Comparison of ENCODE assay signal across 18 cellular contexts in the genomic region with DNA sequence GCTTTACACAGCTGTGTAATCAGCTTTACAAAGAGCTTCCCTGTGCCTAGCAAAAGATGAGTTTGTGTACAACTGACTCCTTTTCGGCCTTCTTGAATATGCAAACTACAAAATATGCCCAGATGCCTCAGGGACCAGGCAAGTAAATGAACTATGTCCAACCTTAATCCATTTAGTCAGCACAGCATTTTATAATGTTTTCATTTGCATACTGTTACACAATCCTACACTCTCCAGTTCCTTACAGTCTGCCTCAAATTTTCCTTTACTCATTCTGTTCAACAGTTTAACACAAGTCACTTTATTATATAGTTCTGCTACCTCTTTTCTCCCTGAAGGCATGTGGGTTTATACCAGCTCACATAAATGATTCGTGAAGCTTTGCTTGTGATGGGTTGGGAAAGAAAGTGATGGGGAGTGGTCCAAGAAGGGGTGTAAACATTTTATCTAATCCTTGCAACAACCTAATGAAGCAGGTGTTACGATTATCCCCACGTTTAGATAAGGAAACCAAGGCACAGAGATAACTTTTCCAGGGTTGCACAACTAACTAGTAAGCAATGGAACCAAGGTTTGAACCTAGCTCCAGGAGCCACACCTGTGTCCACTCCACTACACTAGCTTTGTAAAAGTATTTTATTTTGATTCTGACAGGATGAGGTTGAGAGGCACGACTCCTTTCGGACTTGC. TPM values are rescaled to one million over a fixed set of nuclear protein-coding genes. Genes with fewer than 3 reads are reported as not detected.
DNase-seq lines count a peak whose midpoint lies in the region; ATAC-seq and TF ChIP-seq lines count a peak whose summit lies in the region.
"Had no signal": no experiment of that assay in that cellular context is flagged by ENCODE, and none has a peak within 500 bp of the region (broad histone marks: within the 10 kb centered on the region; RNA-seq: fewer than 3 reads in every experiment).

No MANE protein-coding gene starts in this region.

- H3K9ac ChIP-seq in Karpas-422 (ENCODE audit: low read length) (no peak overlapping the region), neuronal stem cell (ENCODE audit: low read depth, low read length, poor library complexity) (no peak overlapping the region)
- H3K9ac ChIP-seq: SK-N-SH had no signal

- H2BK15ac ChIP-seq in neuronal stem cell (ENCODE audit: low read length): no peak overlapping the region

- H3K4me3 ChIP-seq in Karpas-422 (ENCODE audit: low read length) (0 out of 2 replicates have a peak overlapping the region, but pooled peaks have one; percentile 14), neuronal stem cell (ENCODE audit: low read length in 2 of 2) (no peak overlapping the region)
- H3K4me3 ChIP-seq: hepatocyte, upper lobe of left lung had no signal

- DNase-seq in EH (ENCODE audit: low read depth) (peak; percentile 65), Karpas-422 (peak; percentile 78), activated B cell treated with CpG ODN at 0.5 μM for 24 hours (no peak), kidney tubule cell (ENCODE audit: low spot score) (no peak), mucosa of gallbladder (ENCODE audit: low spot score) (no peak), neuronal stem cell (ENCODE audit: low spot score) (no peak)
- DNase-seq: activated CD8-positive, alpha-beta memory T cell treated with anti-CD3 and anti-CD28 coated beads, Interleukin-2, amount 50 U/mL, for 4 hours; activated naive CD8-positive, alpha-beta T cell treated with anti-CD3 and anti-CD28 coated beads for 36 hours; CD4-positive, CD25-positive, alpha-beta regulatory T cell; central memory CD4-positive, alpha-beta T cell; left cardiac atrium; SK-N-SH; stimulated activated CD4-positive, alpha-beta T cell treated with anti-CD3 and anti-CD28 coated beads, Interleukin-2, amount 100 ng/mL, for 48 hours; WERI-Rb-1 had no signal

- WGBS in neuronal stem cell (ENCODE audit: extremely low coverage in 2 of 2, insufficient read length in 2 of 2, insufficient replicate concordance in 1 of 2), 2 donors: no CpG with 5 or more reads among the region's 6 CpGs

- CTCF ChIA-PET in activated B cell treated with CpG ODN at 0.5 μM for 24 hours (lab: Charles Lee): interaction anchor here (1.1 kb wide), 1 partner anchor 96 kb away, joined by 4 read pairs; a partner anchor contains a TSS

- H3K14ac ChIP-seq in neuronal stem cell (ENCODE audit: low read length): no peak overlapping the region

- H3K9me2 ChIP-seq in Karpas-422 (replicated peaks; ENCODE audit: insufficient read depth, low read length): no peaks in the 10 kb centered on the region
- H3K9me2 ChIP-seq: SK-N-SH had no signal

- H3K79me1 ChIP-seq in neuronal stem cell (ENCODE audit: low read depth, low read length): no peaks in the 10 kb centered on the region

- no peak overlapping the region for H2BK12ac ChIP-seq in neuronal stem cell (ENCODE audit: low read length)

- H3K27me3 ChIP-seq in Karpas-422 (ENCODE audit: low read length): no peaks in the 10 kb centered on the region
- H3K27me3 ChIP-seq in neuronal stem cell (ENCODE audit: control insufficient read depth in 3 of 3, insufficient read depth in 3 of 3, low read depth in 1 of 3, low read length in 3 of 3): no peaks in the 10 kb centered on the region
- H3K27me3 ChIP-seq: hepatocyte, upper lobe of left lung had no signal

- peaks cover 52% of the 10 kb centered on the region for H3K4me1 ChIP-seq in Karpas-422 (ENCODE audit: low read length)
- H3K4me1 ChIP-seq in neuronal stem cell (ENCODE audit: control insufficient read depth in 2 of 2, insufficient read depth in 1 of 2, low read depth in 1 of 2, low read length in 2 of 2): peaks cover 4% of the 10 kb centered on the region in 2 donors

- peak overlapping the region; percentile 46 for H3K4me2 ChIP-seq in Karpas-422 (ENCODE audit: low read depth, low read length, poor library complexity, severe bottlenecking)
- no peak overlapping the region for H3K4me2 ChIP-seq in neuronal stem cell (ENCODE audit: insufficient read depth, low read length, poor library complexity, severe bottlenecking)
- H3K4me2 ChIP-seq: hepatocyte, SK-N-SH had no signal

- H3K27ac Mint-ChIP-seq in activated B cell treated with CpG ODN at 0.5 μM for 24 hours (peak overlapping the region; percentile 50), nephron (peak overlapping the region in 2 of 3 experiments; percentile 1 to 7)
- H3K27ac Mint-ChIP-seq: activated naive CD8-positive, alpha-beta T cell treated with anti-CD3 and anti-CD28 coated beads for 36 hours; CD4-positive, CD25-positive, alpha-beta regulatory T cell had no signal

- no peak overlapping the region for H4K8ac ChIP-seq in neuronal stem cell (ENCODE audit: low read depth, low read length)

- H3K79me2 ChIP-seq in Karpas-422 (ENCODE audit: low read length): no peaks in the 10 kb centered on the region

- H4K91ac ChIP-seq in neuronal stem cell (ENCODE audit: low read depth, low read length, poor library complexity): no peak overlapping the region

- H3K36me3 Mint-ChIP-seq in activated B cell treated with CpG ODN at 0.5 μM for 24 hours (ENCODE audit: low read depth) (peaks cover 7% of the 10 kb centered on the region), nephron (ENCODE audit: low read depth) (no peaks in the 10 kb centered on the region)
- H3K36me3 Mint-ChIP-seq: CD4-positive, CD25-positive, alpha-beta regulatory T cell had no signal

- H3K4ac ChIP-seq in neuronal stem cell (ENCODE audit: low read length): no peak overlapping the region

- H2AFZ ChIP-seq in Karpas-422 (ENCODE audit: low read length): no peak overlapping the region
- no peak overlapping the region for H2AFZ ChIP-seq in neuronal stem cell (ENCODE audit: low read length)
- H2AFZ ChIP-seq: hepatocyte had no signal

- H3K36me3 ChIP-seq in Karpas-422 (ENCODE audit: insufficient read depth, low read length) (no peaks in the 10 kb centered on the region), neuronal stem cell (replicated peaks in 1 of 2; ENCODE audit: control insufficient read depth in 2 of 2, insufficient read depth in 2 of 2, low read length in 2 of 2) (no peaks in the 10 kb centered on the region)
- H3K36me3 ChIP-seq: upper lobe of left lung, WERI-Rb-1 had no signal

- no peak overlapping the region for H3K27ac ChIP-seq in Karpas-422 (ENCODE audit: low read length)
- no peak overlapping the region for H3K27ac ChIP-seq in neuronal stem cell (replicated peaks; ENCODE audit: low read length)
- H3K27ac ChIP-seq: hepatocyte, upper lobe of left lung, WERI-Rb-1 had no signal

- H3K23ac ChIP-seq in neuronal stem cell (ENCODE audit: low read depth, low read length, poor library complexity): no peak overlapping the region

- TF ChIP-seq CTCF in activated B cell treated with CpG ODN at 0.5 μM for 24 hours (IDR thresholded peaks at IDR 0.05) (no peak), nephron (IDR thresholded peaks at IDR 0.05; ENCODE audit: unreplicated experiment in 3 of 3) (no peak)

- H3K9me3 ChIP-seq in Karpas-422 (ENCODE audit: low read length) (no peaks in the 10 kb centered on the region), neuronal stem cell (replicated peaks in 1 of 2; ENCODE audit: control insufficient read depth in 2 of 2, insufficient read depth in 1 of 2, low read depth in 1 of 2, low read length in 2 of 2) (no peaks in the 10 kb centered on the region)
- H3K9me3 ChIP-seq: SK-N-SH, upper lobe of left lung had no signal

- H2AK5ac ChIP-seq in neuronal stem cell (ENCODE audit: low read depth, low read length): no peak overlapping the region

- H3K4me3 Mint-ChIP-seq in activated B cell treated with CpG ODN at 0.5 μM for 24 hours (peak overlapping the region; percentile 12), nephron (peak overlapping the region in 1 of 3 experiments; percentile 31)
- H3K4me3 Mint-ChIP-seq: activated naive CD8-positive, alpha-beta T cell treated with anti-CD3 and anti-CD28 coated beads for 36 hours had no signal

- H3K4me1 Mint-ChIP-seq in activated B cell treated with CpG ODN at 0.5 μM for 24 hours: peaks cover 57% of the 10 kb centered on the region
- peaks cover 17% of the 10 kb centered on the region for H3K4me1 Mint-ChIP-seq in nephron

- ATAC-seq in activated B cell treated with CpG ODN at 0.5 μM for 24 hours (ENCODE audit: low read depth): no peak
- ATAC-seq: HCT116, left cardiac atrium had no signal

- H3K9me3 Mint-ChIP-seq in activated B cell treated with CpG ODN at 0.5 μM for 24 hours (no peaks in the 10 kb centered on the region), nephron (no peaks in the 10 kb centered on the region)
- H3K9me3 Mint-ChIP-seq: activated naive CD8-positive, alpha-beta T cell treated with anti-CD3 and anti-CD28 coated beads for 36 hours; CD4-positive, CD25-positive, alpha-beta regulatory T cell had no signal

- H3K18ac ChIP-seq in neuronal stem cell (ENCODE audit: low read length): no peak overlapping the region

- POLR2A ChIA-PET in activated B cell treated with CpG ODN at 0.5 μM for 24 hours (lab: Charles Lee): interaction anchor here (0.7 kb wide), 3 partner anchors 11 to 77 kb away, joined by 3 read pairs; a partner anchor contains a TSS

- no peaks in the 10 kb centered on the region for H3K27me3 Mint-ChIP-seq in activated B cell treated with CpG ODN at 0.5 μM for 24 hours
- no peaks in the 10 kb centered on the region for H3K27me3 Mint-ChIP-seq in nephron (ENCODE audit: low read depth)
- H3K27me3 Mint-ChIP-seq: activated naive CD8-positive, alpha-beta T cell treated with anti-CD3 and anti-CD28 coated beads for 36 hours had no signal

- H2BK120ac ChIP-seq in neuronal stem cell (ENCODE audit: low read depth, low read length): no peak overlapping the region

- intact Hi-C loops in activated B cell treated with CpG ODN at 0.5 μM for 24 hours (cut with micrococcal nuclease): loop anchor here (5.0 to 10.0 kb wide), 3 partner anchors 50 to 962 kb away; a partner anchor contains a TSS

- no peak overlapping the region for H2BK5ac ChIP-seq in neuronal stem cell (ENCODE audit: low read length)

- H4K20me1 ChIP-seq in Karpas-422 (ENCODE audit: insufficient read depth, low read depth, low read length): peaks cover 4% of the 10 kb centered on the region; the same call in 1 of the 2 replicates

RNA-seq across cellular contexts. Expression of a gene that starts 3.3 kb away (rescaled TPM):
- total RNA-seq in Karpas-422 (2014; rRNA removed; shearing (Covaris generic); ENCODE audit: low replicate concordance): 3.1 and 7.2 TPM in 2 replicates
- 52.0 and 58.8 TPM in 2 replicates for total RNA-seq in activated B cell treated with CpG ODN at 0.5 μM for 24 hours
- 27.0 TPM for total RNA-seq in mucosa of gallbladder
- 10.1 TPM for polyA plus RNA-seq in neuronal stem cell (2013, experiment 1 of 2)
- polyA plus RNA-seq in neuronal stem cell (2013, experiment 2 of 2): 10.0 TPM

Comparison
In these comparisons a context has a peak if more than half of its experiments do, and no peak if none do; other contexts are left out.
1. DNase-seq: peak in EH (single experiment) and Karpas-422 (single experiment); none in activated B cell treated with CpG ODN at 0.5 μM for 24 hours (single experiment), kidney tubule cell (single experiment), mucosa of gallbladder (single experiment) and neuronal stem cell (single experiment).